ENCODE assay signal across 17 cellular contexts in genomic region chr12:54589964-54590363, GRCh38. TPM values are rescaled to one million over a fixed set of nuclear protein-coding genes. Genes with fewer than 3 reads are reported as not detected.
DNase-seq lines count a peak whose midpoint lies in the region; ATAC-seq and TF ChIP-seq lines count a peak whose summit lies in the region.
"Had no signal": no experiment of that assay in that cellular context is flagged by ENCODE, and none has a peak within 500 bp of the region (broad histone marks: within the 10 kb centered on the region; RNA-seq: fewer than 3 reads in every experiment).

No MANE protein-coding gene starts in this region.

- WGBS in neuronal stem cell (ENCODE audit: extremely low coverage in 2 of 2, insufficient read length in 2 of 2, insufficient replicate concordance in 1 of 2), 2 donors = no CpG with 5 or more reads among the region's 5 CpGs
- WGBS in body of pancreas, 2 donors = 65 to 69% methylated on average over 5 of the region's 5 CpGs

- H3K4me3 ChIP-seq in right atrium auricular region (no peak overlapping the region), neuronal stem cell (ENCODE audit: low read length in 2 of 2) (no peak overlapping the region), body of pancreas (no peak overlapping the region)
- H3K4me3 ChIP-seq: BLaER1 treated with 17β-estradiol and CSF1 and Interleukin-3, amounts not matched to agents 10 nM and 100 nM had no signal

- H3K14ac ChIP-seq in neuronal stem cell (ENCODE audit: low read length) = no peak overlapping the region

- H3K9me3 Mint-ChIP-seq in endothelial cell (ENCODE audit: unreplicated experiment) = no peaks in the 10 kb centered on the region

- no peak overlapping the region for H3K4ac ChIP-seq in neuronal stem cell (ENCODE audit: low read length)

- H3K27me3 Mint-ChIP-seq in endothelial cell (ENCODE audit: unreplicated experiment) = peaks cover 27% of the 10 kb centered on the region

- H2AFZ ChIP-seq in neuronal stem cell (ENCODE audit: low read length) = no peak overlapping the region

- no peak overlapping the region for H4K91ac ChIP-seq in neuronal stem cell (ENCODE audit: low read depth, low read length, poor library complexity)

- no peaks in the 10 kb centered on the region for H3K36me3 ChIP-seq in right atrium auricular region
- H3K36me3 ChIP-seq in neuronal stem cell (replicated peaks in 1 of 2; ENCODE audit: control insufficient read depth in 2 of 2, insufficient read depth in 2 of 2, low read length in 2 of 2) = no peaks in the 10 kb centered on the region
- H3K36me3 ChIP-seq in body of pancreas (replicated peaks in 1 of 2; ENCODE audit: insufficient read depth in 1 of 2, low read depth in 2 of 2) = no peaks in the 10 kb centered on the region
- H3K36me3 ChIP-seq: BLaER1 treated with 17β-estradiol and CSF1 and Interleukin-3, amounts not matched to agents 10 nM and 100 nM had no signal

- no peak overlapping the region for H2BK12ac ChIP-seq in neuronal stem cell (ENCODE audit: low read length)

- H3K79me1 ChIP-seq in neuronal stem cell (ENCODE audit: low read depth, low read length) = no peaks in the 10 kb centered on the region

- peaks cover 17% of the 10 kb centered on the region for H3K4me1 Mint-ChIP-seq in endothelial cell (ENCODE audit: unreplicated experiment)

- H3K9ac ChIP-seq in neuronal stem cell (ENCODE audit: low read depth, low read length, poor library complexity) = no peak overlapping the region
- H3K9ac ChIP-seq: BLaER1 treated with 17β-estradiol and CSF1 and Interleukin-3, amounts not matched to agents 10 nM and 100 nM had no signal

- H3K9me3 ChIP-seq in right atrium auricular region (no peaks in the 10 kb centered on the region), neuronal stem cell (replicated peaks in 1 of 2; ENCODE audit: control insufficient read depth in 2 of 2, insufficient read depth in 1 of 2, low read depth in 1 of 2, low read length in 2 of 2) (no peaks in the 10 kb centered on the region), body of pancreas (no peaks in the 10 kb centered on the region)
- H3K9me3 ChIP-seq: BLaER1 treated with 17β-estradiol and CSF1 and Interleukin-3, amounts not matched to agents 10 nM and 100 nM had no signal

- no peak overlapping the region for H3K27ac Mint-ChIP-seq in endothelial cell (ENCODE audit: unreplicated experiment)

- H3K4me2 ChIP-seq in neuronal stem cell (ENCODE audit: insufficient read depth, low read length, poor library complexity, severe bottlenecking) = no peak overlapping the region
- H3K4me2 ChIP-seq: BLaER1 treated with 17β-estradiol and CSF1 and Interleukin-3, amounts not matched to agents 10 nM and 100 nM had no signal

- DNase-seq in right atrium auricular region (ENCODE audit: low spot score) (no peak), cardiac septum (ENCODE audit: low spot score) (no peak), endothelial cell (ENCODE audit: low spot score) (no peak), neuronal stem cell (ENCODE audit: low spot score) (no peak), body of pancreas (no peak), 8988T (no peak), MV-4-11 (lab: John Stamatoyannopoulos, UW) (no peak)
- DNase-seq: DMS 273 treated with DMSO at 0.1 percent for 48 hours, HCEC 1CT, NCI-H1436, NCI-H2029, NCI-H748 treated with DMSO at 0.1 percent for 48 hours, RPMI8226, SIG-M5 had no signal

- peak overlapping the region; percentile 86 for H3K4me3 Mint-ChIP-seq in endothelial cell (ENCODE audit: unreplicated experiment)

- no peak for TF ChIP-seq CTCF in right atrium auricular region (IDR thresholded peaks at IDR 0.05)
- no peak for TF ChIP-seq CTCF in endothelial cell (IDR thresholded peaks at IDR 0.05; ENCODE audit: unreplicated experiment)
- TF ChIP-seq CTCF in body of pancreas (IDR thresholded peaks at IDR 0.05) = no peak

- H2BK5ac ChIP-seq in neuronal stem cell (ENCODE audit: low read length) = no peak overlapping the region

- no peak for TF ChIP-seq POLR2A in body of pancreas (IDR thresholded peaks at IDR 0.05)

- H2BK120ac ChIP-seq in neuronal stem cell (ENCODE audit: low read depth, low read length) = no peak overlapping the region

- H3K27me3 ChIP-seq in right atrium auricular region (no peaks in the 10 kb centered on the region), neuronal stem cell (ENCODE audit: control insufficient read depth in 3 of 3, insufficient read depth in 3 of 3, low read depth in 1 of 3, low read length in 3 of 3) (peaks cover 0 to 64% (median 11%) of the 10 kb centered on the region in 3 experiments), body of pancreas (no peaks in the 10 kb centered on the region)

- no peak overlapping the region for H4K8ac ChIP-seq in neuronal stem cell (ENCODE audit: low read depth, low read length)

- H2AK5ac ChIP-seq in neuronal stem cell (ENCODE audit: low read depth, low read length) = peak overlapping the region; percentile 8

- H3K18ac ChIP-seq in neuronal stem cell (ENCODE audit: low read length) = peak overlapping the region; percentile 68

- H3K4me1 ChIP-seq in right atrium auricular region (peaks cover 0 to 41% of the 10 kb centered on the region in 2 donors), neuronal stem cell (ENCODE audit: control insufficient read depth in 2 of 2, insufficient read depth in 1 of 2, low read depth in 1 of 2, low read length in 2 of 2) (peaks cover 0 to 13% of the 10 kb centered on the region in 2 donors), body of pancreas (peaks cover 18% of the 10 kb centered on the region)

- no peak overlapping the region for H3K23ac ChIP-seq in neuronal stem cell (ENCODE audit: low read depth, low read length, poor library complexity)

- H3K27ac ChIP-seq in right atrium auricular region = peak overlapping the region; percentile 20 to 31
- H3K27ac ChIP-seq in neuronal stem cell (replicated peaks; ENCODE audit: low read length) = no peak overlapping the region
- H3K27ac ChIP-seq in body of pancreas = no peak overlapping the region
- H3K27ac ChIP-seq: BLaER1 treated with 17β-estradiol and CSF1 and Interleukin-3, amounts not matched to agents 10 nM and 100 nM had no signal

- no peaks in the 10 kb centered on the region for H3K36me3 Mint-ChIP-seq in endothelial cell (ENCODE audit: low read depth, unreplicated experiment)

- intact Hi-C loops in cardiac septum (cut with DNase I) = no loop called here
- intact Hi-C loops in body of pancreas (cut with DNase I) = loop anchor here (10.0 kb wide), 1 partner anchor 375 kb away; no protein-coding TSS in a partner anchor

- no peak for ATAC-seq in body of pancreas
- ATAC-seq in GM21619 (IDR thresholded peaks at IDR 0.05; ENCODE audit: unreplicated experiment) = no peak

- peak overlapping the region; percentile 54 for H2BK15ac ChIP-seq in neuronal stem cell (ENCODE audit: low read length)

RNA-seq across cellular contexts. Expression of gene PPP1R1A, which starts 1.5 kb away (rescaled TPM):
- 100 to 1,000 TPM; 104 to 111 TPM for total RNA-seq in right atrium auricular region
- 37.9 TPM for total RNA-seq in cardiac septum
- total RNA-seq in endothelial cell (ENCODE audit: unreplicated experiment) = 1.3 TPM
- polyA plus RNA-seq in neuronal stem cell (2013, experiment 1 of 2) = 23.3 TPM
- polyA plus RNA-seq in neuronal stem cell (2013, experiment 2 of 2) = 25.6 TPM
- total RNA-seq in body of pancreas = 10 to 100 TPM in 1 of 2 donors, 1 to 10 TPM in 1; 3.6 to 51.4 TPM
- total RNA-seq: NCI-H460 had no signal

RNA-seq across cellular contexts. Expression of gene PDE1B, which starts 40.6 kb away (rescaled TPM):
- total RNA-seq in right atrium auricular region (1 to 10 TPM; 1.7 to 4.8 TPM), cardiac septum (2.4 TPM), endothelial cell (ENCODE audit: unreplicated experiment) (4.1 TPM), body of pancreas (1 to 10 TPM; 1.8 to 6.6 TPM)
- 3.9 TPM for polyA plus RNA-seq in neuronal stem cell (2013, experiment 1 of 2)
- polyA plus RNA-seq in neuronal stem cell (2013, experiment 2 of 2) = 4.1 TPM
- total RNA-seq: NCI-H460 had no signal

RNA-seq across cellular contexts. Expression of gene LACRT, which starts 44.7 kb away (rescaled TPM):
- total RNA-seq in right atrium auricular region (not detected), cardiac septum (not detected), endothelial cell (ENCODE audit: unreplicated experiment) (not detected), body of pancreas (not detected)
- not detected for polyA plus RNA-seq in neuronal stem cell (2013, experiment 1 of 2)
- not detected for polyA plus RNA-seq in neuronal stem cell (2013, experiment 2 of 2)
- total RNA-seq: NCI-H460 had no signal

RNA-seq across cellular contexts. Expression of gene DCD, which starts 58.2 kb away (rescaled TPM):
- total RNA-seq in right atrium auricular region (not detected), cardiac septum (not detected), endothelial cell (ENCODE audit: unreplicated experiment) (not detected), body of pancreas (not detected)
- polyA plus RNA-seq in neuronal stem cell (2013, experiment 1 of 2) = not detected
- polyA plus RNA-seq in neuronal stem cell (2013, experiment 2 of 2) = not detected
- total RNA-seq: NCI-H460 had no signal

Comparison
In these comparisons a context has a peak if more than half of its experiments do, and no peak if none do; other contexts are left out.
1. H3K27ac ChIP-seq: peak in right atrium auricular region (2 of 2); none in neuronal stem cell (single experiment) and body of pancreas (0 of 4).